Comparison of ENCODE assay signal across 8 cellular contexts in the genomic region with DNA sequence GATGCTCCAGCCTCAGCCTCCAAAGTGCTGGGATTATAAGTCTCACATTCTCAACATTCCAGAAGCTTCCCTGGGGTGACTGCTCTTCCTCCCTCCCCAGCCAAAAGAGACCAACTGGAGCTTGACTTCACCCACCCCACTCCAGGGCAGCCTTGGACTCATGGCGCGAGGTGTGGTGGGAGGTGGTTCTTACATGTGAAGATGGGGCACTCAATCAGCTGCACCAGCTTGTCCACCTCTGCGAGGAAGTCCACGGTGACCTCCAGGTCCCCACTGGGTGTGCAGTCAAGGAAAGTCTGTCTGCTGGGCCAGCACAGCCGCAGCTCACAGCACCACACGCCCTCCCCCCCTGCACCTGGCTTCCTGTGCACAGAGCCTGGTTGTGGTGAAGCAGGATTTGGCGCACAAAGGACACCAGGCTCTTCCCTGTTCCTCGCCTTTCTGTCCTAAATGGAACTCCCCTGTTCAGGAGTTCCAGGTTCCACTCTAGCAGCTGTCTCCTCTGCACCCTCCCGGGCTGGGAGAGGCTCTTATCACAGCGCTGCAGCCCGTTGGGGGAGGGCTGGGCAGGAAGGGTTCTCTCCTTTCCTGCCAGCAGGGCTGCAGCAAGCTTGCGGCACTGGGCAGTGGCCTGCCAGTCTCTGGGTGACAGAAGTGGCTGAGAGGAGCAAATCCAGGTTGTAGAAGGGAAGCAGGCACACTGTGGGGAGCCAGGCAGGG. TPM values are rescaled to one million over a fixed set of nuclear protein-coding genes. Genes with fewer than 3 reads are reported as not detected.
DNase-seq lines count a peak whose midpoint lies in the region; ATAC-seq and TF ChIP-seq lines count a peak whose summit lies in the region.

No MANE protein-coding gene starts in this region.

- no peaks in the 10 kb centered on the region for H3K9me3 Mint-ChIP-seq in stimulated activated effector memory CD8-positive, alpha-beta T cell treated with anti-CD3 and anti-CD28 coated beads, Interleukin-12 subunit alpha, Interleukin-12 subunit beta, amount 100 ng/mL, for 72 hours

- peaks cover 24% of the 10 kb centered on the region for H3K4me1 Mint-ChIP-seq in stimulated activated effector memory CD8-positive, alpha-beta T cell treated with anti-CD3 and anti-CD28 coated beads, Interleukin-12 subunit alpha, Interleukin-12 subunit beta, amount 100 ng/mL, for 72 hours

- DNase-seq in NCI-H1417 (lab: John Stamatoyannopoulos, UW), result peak; percentile 5 to 42 (median 18)
- DNase-seq in NCI-H1417 treated with DMSO at 0.1 percent for 48 hours (lab: John Stamatoyannopoulos, UW), result no peak
- DNase-seq in RWPE1 (ENCODE audit: low spot score), result no peak
- peak; percentile 79 for DNase-seq in Right ventricle myocardium superior
- DNase-seq in stimulated activated effector memory CD8-positive, alpha-beta T cell treated with anti-CD3 and anti-CD28 coated beads, Interleukin-12 subunit alpha, Interleukin-12 subunit beta, amount 100 ng/mL, for 72 hours (ENCODE audit: low spot score in 2 of 2), result no peak
- no peak for DNase-seq in hepatic stellate cell (ENCODE audit: low spot score)
- DNase-seq in NCI-H526 (lab: John Stamatoyannopoulos, UW), result no peak
- no peak for DNase-seq in activated effector memory CD4-positive, alpha-beta T cell treated with anti-CD3 and anti-CD28 coated beads, Interleukin-2, amount 50 U/mL, for 16 hours

- TF ChIP-seq CTCF in RWPE1 (conservative IDR thresholded peaks at IDR 0.05; ENCODE audit: low read depth), result no peak

- H3K27ac Mint-ChIP-seq in stimulated activated effector memory CD8-positive, alpha-beta T cell treated with anti-CD3 and anti-CD28 coated beads, Interleukin-12 subunit alpha, Interleukin-12 subunit beta, amount 100 ng/mL, for 72 hours, result peak overlapping the region; percentile 81

- H3K36me3 Mint-ChIP-seq in stimulated activated effector memory CD8-positive, alpha-beta T cell treated with anti-CD3 and anti-CD28 coated beads, Interleukin-12 subunit alpha, Interleukin-12 subunit beta, amount 100 ng/mL, for 72 hours, result peaks cover 5% of the 10 kb centered on the region

- no peak overlapping the region for H3K4me3 Mint-ChIP-seq in stimulated activated effector memory CD8-positive, alpha-beta T cell treated with anti-CD3 and anti-CD28 coated beads, Interleukin-12 subunit alpha, Interleukin-12 subunit beta, amount 100 ng/mL, for 72 hours

- peak; percentile 58 for ATAC-seq in Right ventricle myocardium superior (ENCODE audit: poor library complexity)
- no peak for ATAC-seq in stimulated activated effector memory CD8-positive, alpha-beta T cell treated with anti-CD3 and anti-CD28 coated beads, Interleukin-12 subunit alpha, Interleukin-12 subunit beta, amount 100 ng/mL, for 72 hours

- CTCF ChIA-PET in RWPE1 (lab: Yijun Ruan, JAX), result interaction anchor here (0.8 to 1.1 kb wide), 3 partner anchors 19 to 76 kb away, joined by 3 to 5 read pairs (median 4); no protein-coding TSS in a partner anchor

- intact Hi-C loops in Right ventricle myocardium superior (cut with DNase I), result no loop called here

- POLR2A ChIA-PET in RWPE1 (lab: Yijun Ruan, JAX; ENCODE audit: low non-redundant PET), result interaction anchor here (0.6 to 0.7 kb wide), 3 partner anchors 13 to 84 kb away, joined by 3 to 6 read pairs (median 6); no protein-coding TSS in a partner anchor

- H3K27ac ChIP-seq in RWPE1, result peak overlapping the region; percentile 100

RNA-seq across cellular contexts. Expression of a gene that starts 9.7 kb away (rescaled TPM):
- total RNA-seq in Right ventricle myocardium superior, result 74.1 TPM

RNA-seq across cellular contexts. Expression of a gene that starts 49.2 kb away (rescaled TPM):
- 1.6 TPM for total RNA-seq in Right ventricle myocardium superior

Comparison
In these comparisons a context has a peak if more than half of its experiments do, and no peak if none do; other contexts are left out.
1. DNase-seq: peak in NCI-H1417 (3 of 3) and Right ventricle myocardium superior (single experiment); none in NCI-H1417 treated with DMSO at 0.1 percent for 48 hours (single experiment), RWPE1 (single experiment), stimulated activated effector memory CD8-positive, alpha-beta T cell treated with anti-CD3 and anti-CD28 coated beads, Interleukin-12 subunit alpha, Interleukin-12 subunit beta, amount 100 ng/mL, for 72 hours (0 of 2), hepatic stellate cell (single experiment), NCI-H526 (0 of 2) and activated effector memory CD4-positive, alpha-beta T cell treated with anti-CD3 and anti-CD28 coated beads, Interleukin-2, amount 50 U/mL, for 16 hours (single experiment).